In the genomic region with DNA sequence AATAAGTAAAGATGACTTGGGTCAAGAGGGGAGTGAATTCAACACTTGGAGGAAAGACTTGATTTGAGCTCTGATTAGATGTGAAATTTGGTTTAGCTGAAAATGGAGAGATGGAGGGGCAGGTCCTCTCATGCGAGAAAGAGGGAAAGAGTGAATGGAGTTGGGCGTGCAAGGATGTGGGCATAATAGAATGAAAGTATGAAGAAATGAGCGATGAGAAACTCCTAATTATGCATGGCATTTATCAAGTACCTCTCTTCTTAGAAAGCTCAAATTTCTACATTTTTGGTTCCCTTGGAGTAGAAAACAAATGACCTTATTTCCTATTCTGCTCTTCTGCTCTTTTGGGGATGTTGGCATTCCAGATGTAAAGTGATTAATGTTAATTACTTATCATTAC, we compare ENCODE assay signal across 19 cellular contexts.
DNase-seq lines count a peak whose midpoint lies in the region; ATAC-seq, FAIRE-seq and TF ChIP-seq lines count a peak whose summit lies in the region.
"Had no signal": no experiment of that assay in that cellular context is flagged by ENCODE, and none has a peak within 500 bp of the region (broad histone marks: within the 10 kb centered on the region; RNA-seq: fewer than 3 reads in every experiment).

No MANE protein-coding gene starts in this region.

- no peak for ATAC-seq in CD4-positive, CD25-positive, alpha-beta regulatory T cell (ENCODE audit: low read depth in 2 of 2)
- ATAC-seq in GM18867 (IDR thresholded peaks at IDR 0.05; ENCODE audit: unreplicated experiment) (no peak), GM18909 (IDR thresholded peaks at IDR 0.05; ENCODE audit: poor library complexity, unreplicated experiment) (no peak)
- ATAC-seq: lower lobe of right lung; natural killer cell treated with Interleukin-12 subunit alpha and Interleukin-12 subunit beta and Interleukin-15 and Interleukin-18, amount 100 ng/mL, for 72 hours had no signal

- no peak overlapping the region for H3K9ac ChIP-seq in HUES6 (ENCODE audit: low read length)
- peak overlapping the region; percentile 38 for H3K9ac ChIP-seq in neural progenitor cell
- no peak overlapping the region for H3K9ac ChIP-seq in kidney (ENCODE audit: low read length in 2 of 2)

- peaks cover 50% of the 10 kb centered on the region for H3K79me2 ChIP-seq in neural progenitor cell (ENCODE audit: low read depth)

- peaks cover 0 to 40% (median 23%) of the 10 kb centered on the region in 4 donors for H3K4me1 Mint-ChIP-seq in CD4-positive, CD25-positive, alpha-beta regulatory T cell
- H3K4me1 Mint-ChIP-seq in endothelial cell (ENCODE audit: unreplicated experiment) (peaks cover 23% of the 10 kb centered on the region), neural progenitor cell (peaks cover 36% of the 10 kb centered on the region)

- TF ChIP-seq CTCF in endothelial cell (IDR thresholded peaks at IDR 0.05; ENCODE audit: unreplicated experiment) (no peak), neural progenitor cell (IDR thresholded peaks at IDR 0.05) (no peak), kidney (IDR thresholded peaks at IDR 0.05; ENCODE audit: borderline replicate concordance, extremely low read depth, insufficient read depth) (no peak)

- no peak overlapping the region for H3K27ac ChIP-seq in CD4-positive, CD25-positive, alpha-beta regulatory T cell (ENCODE audit: insufficient read depth, low read length, poor library complexity, severe bottlenecking)
- H3K27ac ChIP-seq in HUES6 (ENCODE audit: low read depth, low read length): peak overlapping the region; percentile 79
- peak overlapping the region; percentile 98 for H3K27ac ChIP-seq in neural progenitor cell
- no peak overlapping the region for H3K27ac ChIP-seq in kidney (ENCODE audit: low read depth in 2 of 2, low read length in 2 of 2)
- H3K27ac ChIP-seq: lower lobe of right lung had no signal

- H3K9me3 Mint-ChIP-seq in CD4-positive, CD25-positive, alpha-beta regulatory T cell: no peaks in the 10 kb centered on the region
- H3K9me3 Mint-ChIP-seq in endothelial cell (ENCODE audit: unreplicated experiment): no peaks in the 10 kb centered on the region
- peaks cover 2% of the 10 kb centered on the region for H3K9me3 Mint-ChIP-seq in neural progenitor cell
- H3K9me3 Mint-ChIP-seq: natural killer cell treated with Interleukin-12 subunit alpha and Interleukin-12 subunit beta and Interleukin-15 and Interleukin-18, amount 100 ng/mL, for 72 hours; T-helper 2 cell treated with Interferon-gamma antibody and Interleukin-4, amounts not matched to agents 5 μg/mL and 100 μg/mL, for 36 hours had no signal

- H3K36me3 Mint-ChIP-seq in CD4-positive, CD25-positive, alpha-beta regulatory T cell: no peaks in the 10 kb centered on the region
- peaks cover 4% of the 10 kb centered on the region for H3K36me3 Mint-ChIP-seq in endothelial cell (ENCODE audit: low read depth, unreplicated experiment)
- peaks cover 11% of the 10 kb centered on the region for H3K36me3 Mint-ChIP-seq in neural progenitor cell

- no peaks in the 10 kb centered on the region for H3K9me3 ChIP-seq in CD4-positive, CD25-positive, alpha-beta regulatory T cell (ENCODE audit: control insufficient read depth in 2 of 2, low read length in 2 of 2)
- H3K9me3 ChIP-seq in HUES6 (ENCODE audit: control insufficient read depth, insufficient read depth, low read depth, low read length) (no peaks in the 10 kb centered on the region), neural progenitor cell (ENCODE audit: low read depth) (no peaks in the 10 kb centered on the region), kidney (ENCODE audit: control insufficient read depth in 1 of 2, low read length in 2 of 2) (no peaks in the 10 kb centered on the region)
- H3K9me3 ChIP-seq: gastrocnemius medialis, lower lobe of right lung, stomach, uterus had no signal

- H3K27ac Mint-ChIP-seq in CD4-positive, CD25-positive, alpha-beta regulatory T cell: peak overlapping the region in 2 of 3 donors; percentile 8 to 79
- H3K27ac Mint-ChIP-seq in endothelial cell (ENCODE audit: unreplicated experiment) (peak overlapping the region; percentile 49), neural progenitor cell (peak overlapping the region; percentile 0)
- H3K27ac Mint-ChIP-seq: natural killer cell treated with Interleukin-12 subunit alpha and Interleukin-12 subunit beta and Interleukin-15 and Interleukin-18, amount 100 ng/mL, for 72 hours; T-helper 2 cell treated with Interferon-gamma antibody and Interleukin-4, amounts not matched to agents 5 μg/mL and 100 μg/mL, for 36 hours had no signal

- H3K27me3 ChIP-seq in CD4-positive, CD25-positive, alpha-beta regulatory T cell (ENCODE audit: control insufficient read depth, insufficient read depth, low read length): no peaks in the 10 kb centered on the region
- H3K27me3 ChIP-seq in HUES6 (ENCODE audit: control insufficient read depth, insufficient read depth, low read length) (no peaks in the 10 kb centered on the region), neural progenitor cell (no peaks in the 10 kb centered on the region)
- H3K27me3 ChIP-seq: gastrocnemius medialis, stomach, uterus had no signal

- DNase-seq in CD4-positive, CD25-positive, alpha-beta regulatory T cell: no peak
- DNase-seq in endothelial cell (ENCODE audit: low spot score) (no peak), neural progenitor cell (ENCODE audit: low spot score) (no peak), kidney (no peak), H54 (ENCODE audit: insufficient read length, low spot score) (no peak)
- DNase-seq: activated gamma-delta T cell, anterior cingulate cortex, COR-L47, gastrocnemius medialis, lower lobe of right lung, NCI-H1930, NCI-H524, stomach, uterus had no signal

- intact Hi-C loops in kidney (cut with DNase I): no loop called here

- H3K4me3 Mint-ChIP-seq in CD4-positive, CD25-positive, alpha-beta regulatory T cell: no peak overlapping the region
- H3K4me3 Mint-ChIP-seq in endothelial cell (ENCODE audit: unreplicated experiment) (no peak overlapping the region), neural progenitor cell (no peak overlapping the region)
- H3K4me3 Mint-ChIP-seq: natural killer cell treated with Interleukin-12 subunit alpha and Interleukin-12 subunit beta and Interleukin-15 and Interleukin-18, amount 100 ng/mL, for 72 hours; T-helper 2 cell treated with Interferon-gamma antibody and Interleukin-4, amounts not matched to agents 5 μg/mL and 100 μg/mL, for 36 hours had no signal

- H3F3A ChIP-seq in neural progenitor cell (ENCODE audit: low read depth): peaks cover 26% of the 10 kb centered on the region

- no peak overlapping the region for H2AFZ ChIP-seq in neural progenitor cell (replicated peaks)

- H3K4me3 ChIP-seq in CD4-positive, CD25-positive, alpha-beta regulatory T cell (ENCODE audit: low read depth, low read length): no peak overlapping the region
- H3K4me3 ChIP-seq in HUES6 (ENCODE audit: low read depth, low read length): peak overlapping the region; percentile 13; the same call in 1 of the 2 replicates
- peak overlapping the region; percentile 25 for H3K4me3 ChIP-seq in neural progenitor cell
- no peak overlapping the region for H3K4me3 ChIP-seq in kidney (ENCODE audit: low read length in 2 of 2)
- H3K4me3 ChIP-seq: gastrocnemius medialis, lower lobe of right lung, stomach, uterus had no signal

- H3K27me3 Mint-ChIP-seq in CD4-positive, CD25-positive, alpha-beta regulatory T cell: no peaks in the 10 kb centered on the region
- peaks cover 3% of the 10 kb centered on the region for H3K27me3 Mint-ChIP-seq in endothelial cell (ENCODE audit: unreplicated experiment)
- no peaks in the 10 kb centered on the region for H3K27me3 Mint-ChIP-seq in neural progenitor cell (ENCODE audit: insufficient read depth, low read depth)
- H3K27me3 Mint-ChIP-seq: natural killer cell treated with Interleukin-12 subunit alpha and Interleukin-12 subunit beta and Interleukin-15 and Interleukin-18, amount 100 ng/mL, for 72 hours had no signal

- no peak for TF ChIP-seq POLR2A in H54 (IDR thresholded peaks at IDR 0.05; ENCODE audit: low read depth, low read length)

- no peak for FAIRE-seq in kidney (lab: Jason Lieb, UNC)
- FAIRE-seq in H54 (lab: Jason Lieb, UNC): no peak

- H3K36me3 ChIP-seq in CD4-positive, CD25-positive, alpha-beta regulatory T cell (ENCODE audit: control insufficient read depth, insufficient read depth, low read length): no peaks in the 10 kb centered on the region
- H3K36me3 ChIP-seq in HUES6 (ENCODE audit: control insufficient read depth, insufficient read depth, low read length) (no peaks in the 10 kb centered on the region), neural progenitor cell (no peaks in the 10 kb centered on the region), kidney (ENCODE audit: control insufficient read depth in 1 of 2, insufficient read depth in 2 of 2, low read length in 2 of 2) (no peaks in the 10 kb centered on the region)
- H3K36me3 ChIP-seq: gastrocnemius medialis, lower lobe of right lung, stomach, uterus had no signal

- peak overlapping the region; percentile 70 for H3K4me2 ChIP-seq in neural progenitor cell

- peaks cover 6% of the 10 kb centered on the region for H4K20me1 ChIP-seq in neural progenitor cell (ENCODE audit: low read depth)

- H3K4me1 ChIP-seq in CD4-positive, CD25-positive, alpha-beta regulatory T cell (ENCODE audit: control insufficient read depth, insufficient read depth, low read length, poor library complexity, severe bottlenecking): no peaks in the 10 kb centered on the region
- H3K4me1 ChIP-seq in HUES6 (ENCODE audit: control insufficient read depth, insufficient read depth, low read length) (peaks cover 57% of the 10 kb centered on the region), neural progenitor cell (peaks cover 34% of the 10 kb centered on the region), kidney (ENCODE audit: control insufficient read depth in 1 of 2, insufficient read depth in 1 of 2, low read depth in 1 of 2, low read length in 2 of 2) (no peaks in the 10 kb centered on the region)

Comparison
In these comparisons a context has a peak if more than half of its experiments do, and no peak if none do; other contexts are left out.
1. H3K27ac ChIP-seq: peak in HUES6 (single experiment) and neural progenitor cell (single experiment); none in CD4-positive, CD25-positive, alpha-beta regulatory T cell (single experiment) and kidney (0 of 2).
2. H3K4me3 ChIP-seq: peak in HUES6 (single experiment) and neural progenitor cell (single experiment); none in CD4-positive, CD25-positive, alpha-beta regulatory T cell (single experiment) and kidney (0 of 2).
3. Peak in every context shown above with its lines, with median percentiles within 50 percentile points of each other: H3K27ac Mint-ChIP-seq.